In the genomic region with DNA sequence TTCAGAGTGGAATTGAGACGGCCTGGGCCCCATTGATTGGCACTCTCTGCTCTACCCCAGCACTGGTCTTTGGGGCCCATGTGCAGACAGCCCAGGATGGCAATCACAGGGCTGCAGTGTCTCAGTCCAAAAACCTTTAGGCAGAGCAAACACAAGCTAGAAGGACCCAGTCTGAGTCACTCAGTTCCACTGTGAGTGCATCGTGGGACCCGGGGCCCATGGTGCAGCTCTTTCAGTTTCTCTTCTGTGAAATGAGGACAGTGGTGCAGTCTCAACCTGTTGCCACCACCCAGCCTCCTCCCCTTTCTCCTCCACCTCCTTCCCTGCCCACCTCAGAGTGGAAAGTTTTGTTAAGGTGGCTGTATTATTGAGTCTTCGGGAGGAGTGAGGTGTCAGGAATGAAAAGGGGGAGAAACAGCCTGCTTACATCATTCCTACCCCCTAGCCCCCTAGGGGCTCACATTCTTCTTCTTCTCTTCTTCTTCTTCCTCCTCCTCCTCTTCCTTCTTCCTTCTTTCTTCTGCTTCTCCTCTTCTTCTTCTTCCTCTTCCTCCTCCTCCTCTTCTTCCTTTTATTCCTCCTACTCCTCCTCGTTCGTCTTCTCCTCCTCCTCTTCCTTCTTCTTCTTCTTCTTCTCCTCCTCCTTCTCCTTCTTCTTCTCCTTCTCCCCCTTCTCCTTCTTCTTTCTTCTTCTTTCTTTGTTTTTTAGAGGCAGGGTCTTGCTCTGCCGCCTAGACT, we compare ENCODE assay signal across 8 cellular contexts. TPM values are rescaled to one million over a fixed set of nuclear protein-coding genes. Genes with fewer than 3 reads are reported as not detected.
DNase-seq lines count a peak whose midpoint lies in the region; TF ChIP-seq lines count a peak whose summit lies in the region.

No MANE protein-coding gene starts in this region.

- no peak overlapping the region for H3K4ac ChIP-seq in H9 (ENCODE audit: low read depth, low read length)

- no peaks in the 10 kb centered on the region for H3K23me2 ChIP-seq in H9 (ENCODE audit: insufficient read length, low read depth, low read length, poor library complexity, severe bottlenecking)

- H2BK15ac ChIP-seq in H9 (ENCODE audit: low read depth, low read length) = no peak overlapping the region

- no peaks in the 10 kb centered on the region for H3K27me3 ChIP-seq in effector memory CD4-positive, alpha-beta T cell (replicated peaks; ENCODE audit: control insufficient read depth, insufficient read depth, low read length, poor library complexity, severe bottlenecking)
- H3K27me3 ChIP-seq in H9 (ENCODE audit: insufficient read depth, low read length) = no peaks in the 10 kb centered on the region

- no peaks in the 10 kb centered on the region for H3K36me3 ChIP-seq in HEK293 (ENCODE audit: control insufficient read depth in 2 of 2, insufficient read depth in 1 of 2, low read length in 2 of 2)
- H3K36me3 ChIP-seq in effector memory CD4-positive, alpha-beta T cell (ENCODE audit: control insufficient read depth, insufficient read depth, low read length) = no peaks in the 10 kb centered on the region

- TF ChIP-seq CTCF in GM12865 (IDR thresholded peaks at IDR 0.05; ENCODE audit: insufficient read depth, low read depth, low read length, missing control alignments) = no peak
- no peak for TF ChIP-seq CTCF in HEK293 (tag by site-specific recombination; IDR thresholded peaks at IDR 0.05)
- no peak for TF ChIP-seq CTCF in lower leg skin (IDR thresholded peaks at IDR 0.05)
- no peak for TF ChIP-seq CTCF in osteocyte (IDR thresholded peaks at IDR 0.05)
- no peak for TF ChIP-seq CTCF in H9 (conservative IDR thresholded peaks at IDR 0.05)

- POLR2A ChIA-PET in HEK293 (lab: Yijun Ruan, JAX) = interaction anchor here (0.5 kb wide), 1 partner anchor 67 kb away, joined by 5 read pairs; no protein-coding TSS in a partner anchor

- TF ChIP-seq POLR2A in lower leg skin (IDR thresholded peaks at IDR 0.05) = no peak

- H3K14ac ChIP-seq in H9 (ENCODE audit: insufficient read depth, low read length) = no peak overlapping the region

- H3K4me1 ChIP-seq in HEK293 (ENCODE audit: control insufficient read depth, insufficient read depth, low read length) (no peaks in the 10 kb centered on the region), H9 (ENCODE audit: insufficient read depth, low read length) (no peaks in the 10 kb centered on the region)
- H3K4me1 ChIP-seq in effector memory CD4-positive, alpha-beta T cell (ENCODE audit: control insufficient read depth, insufficient read depth, low read length, poor library complexity, severe bottlenecking) = peaks cover 37% of the 10 kb centered on the region

- no peak overlapping the region for H3T11ph ChIP-seq in H9 (ENCODE audit: low read length)

- 64 to 73% methylated on average over 7 of the region's 7 CpGs for WGBS in lower leg skin, 2 donors
- WGBS in H9 (ENCODE audit: extremely low coverage, insufficient read length, low lambda C conversion rate) = 100% methylated on average over 2 of the region's 7 CpGs

- no peaks in the 10 kb centered on the region for H4K20me1 ChIP-seq in H9 (ENCODE audit: control insufficient read depth, insufficient read depth, insufficient read length)

- peaks cover 9% of the 10 kb centered on the region for H3K9me3 Mint-ChIP-seq in osteocyte (ENCODE audit: unreplicated experiment)
- H3K9me3 Mint-ChIP-seq in H9 = peaks cover 2 to 4% of the 10 kb centered on the region in 2 experiments; a peak in 2 of 5 replicates

- no peak overlapping the region for H2BK12ac ChIP-seq in H9 (ENCODE audit: insufficient read length, low read depth, low read length)

- no peaks in the 10 kb centered on the region for H3K9me3 ChIP-seq in HEK293 (ENCODE audit: control insufficient read depth, insufficient read depth, low read depth, low read length)
- no peaks in the 10 kb centered on the region for H3K9me3 ChIP-seq in effector memory CD4-positive, alpha-beta T cell (ENCODE audit: control insufficient read depth, low read length)
- no peaks in the 10 kb centered on the region for H3K9me3 ChIP-seq in H9 (ENCODE audit: control insufficient read depth, low read depth, low read length)

- no peak overlapping the region for H3K9ac ChIP-seq in H9 (ENCODE audit: extremely low read depth, insufficient read length, low read length)

- H3K56ac ChIP-seq in H9 (ENCODE audit: insufficient read length, low read depth, low read length) = no peak overlapping the region

- H3K36me3 Mint-ChIP-seq in osteocyte (ENCODE audit: unreplicated experiment) = no peaks in the 10 kb centered on the region
- no peaks in the 10 kb centered on the region for H3K36me3 Mint-ChIP-seq in H9 (ENCODE audit: insufficient read depth in 1 of 3, low read depth in 3 of 3)

- H4K8ac ChIP-seq in H9 (replicated peaks; ENCODE audit: insufficient read length, low read depth, low read length) = no peak overlapping the region

- H3K79me2 ChIP-seq in H9 (ENCODE audit: insufficient read depth, low read length) = no peaks in the 10 kb centered on the region

- intact Hi-C loops in lower leg skin (cut with DNase I; ENCODE audit: low total_unique reads) = no loop called here

- H3K27ac ChIP-seq in HEK293 (ENCODE audit: extremely low read depth, low read depth, low read length) (no peak overlapping the region), H9 (ENCODE audit: insufficient read length, low read depth, low read length) (no peak overlapping the region)
- peak overlapping the region; percentile 36 for H3K27ac ChIP-seq in effector memory CD4-positive, alpha-beta T cell (ENCODE audit: insufficient read depth, low read length, poor library complexity, severe bottlenecking)

- H2AFZ ChIP-seq in H9 (ENCODE audit: low read length) = no peak overlapping the region

- no peak overlapping the region for H3K18ac ChIP-seq in H9 (ENCODE audit: insufficient read length, low read depth, low read length)

- no peak overlapping the region for H2BK120ac ChIP-seq in H9 (ENCODE audit: low read depth, low read length, poor library complexity, severe bottlenecking)

- H4K5ac ChIP-seq in H9 (ENCODE audit: insufficient read length, low read depth, low read length) = no peak overlapping the region

- H2BK20ac ChIP-seq in H9 (ENCODE audit: low read depth, low read length, poor library complexity, severe bottlenecking) = no peak overlapping the region

- H3K27me3 Mint-ChIP-seq in osteocyte (ENCODE audit: unreplicated experiment) (peaks cover 57% of the 10 kb centered on the region), H9 (ENCODE audit: low read depth) (peaks cover 8% of the 10 kb centered on the region)

- H3K4me3 Mint-ChIP-seq in osteocyte (ENCODE audit: unreplicated experiment) = no peak overlapping the region
- H3K4me3 Mint-ChIP-seq in H9 = no peak overlapping the region

- H4K91ac ChIP-seq in H9 (ENCODE audit: insufficient read length, low read depth, low read length) = no peak overlapping the region

- no peak overlapping the region for H2AK5ac ChIP-seq in H9 (ENCODE audit: insufficient read length, low read length)

- H3K4me3 ChIP-seq in GM12865 (ENCODE audit: low read depth, low read length) (no peak overlapping the region), HEK293 (ENCODE audit: low read depth, low read length) (no peak overlapping the region), lower leg skin (ENCODE audit: low read depth, poor library complexity, severe bottlenecking) (no peak overlapping the region)
- peak overlapping the region; percentile 27 for H3K4me3 ChIP-seq in effector memory CD4-positive, alpha-beta T cell (ENCODE audit: insufficient read depth, low read depth, low read length, poor library complexity, severe bottlenecking)

- DNase-seq in GM12865 (ENCODE audit: low read depth) (peak; percentile 79), T-helper 2 cell (peak in 3 of 5 experiments; percentile 70 to 88 (median 71)), lower leg skin (ENCODE audit: low spot score in 2 of 2) (no peak), osteocyte (ENCODE audit: extremely low spot score, unreplicated experiment) (no peak), H9 (no peak), NCI-H2029 (lab: John Stamatoyannopoulos, UW) (no peak)
- DNase-seq in effector memory CD4-positive, alpha-beta T cell = peak; percentile 31 to 44 (median 39)

- H3K27ac Mint-ChIP-seq in osteocyte (ENCODE audit: unreplicated experiment) = no peak overlapping the region
- peak overlapping the region in 1 of 3 experiments; percentile 31; a peak in 1 of 7 replicates for H3K27ac Mint-ChIP-seq in H9

- no peak overlapping the region for H3K4me2 ChIP-seq in H9 (ENCODE audit: insufficient read depth, insufficient read length, low read length)

- CTCF ChIA-PET in HEK293 (lab: Yijun Ruan, JAX) = interaction anchor here (0.6 to 3.0 kb wide), 2 partner anchors 88 to 146 kb away, joined by 3 to 10 read pairs; no protein-coding TSS in a partner anchor

- no peak overlapping the region for H3K23ac ChIP-seq in H9 (ENCODE audit: insufficient read length, low read depth, low read length)

- no peaks in the 10 kb centered on the region for H3K79me1 ChIP-seq in H9 (ENCODE audit: insufficient read depth, low read depth, low read length, poor library complexity, severe bottlenecking)

- H2BK5ac ChIP-seq in H9 (ENCODE audit: insufficient read length, low read length) = no peak overlapping the region

- no peaks in the 10 kb centered on the region for H3K4me1 Mint-ChIP-seq in osteocyte (ENCODE audit: unreplicated experiment)
- peaks cover 4 to 9% of the 10 kb centered on the region in 2 experiments; a peak in 3 of 4 replicates for H3K4me1 Mint-ChIP-seq in H9

TF ChIP-seq in HEK293, 187 proteins besides CTCF, POLR2A, EP300 and RAD21:
- no peak for TF ChIP-seq IKZF3 (tag by site-specific recombination; IDR thresholded peaks at IDR 0.05)
- TF ChIP-seq ZBTB17 (tag by site-specific recombination; IDR thresholded peaks at IDR 0.05) = no peak
- TF ChIP-seq ZNF423 (tag by site-specific recombination; IDR thresholded peaks at IDR 0.05) = no peak
- TF ChIP-seq ZNF416 (tag by site-specific recombination; IDR thresholded peaks at IDR 0.05) = no peak
- no peak for TF ChIP-seq ZNF174 (tag by site-specific recombination; IDR thresholded peaks at IDR 0.05)
- TF ChIP-seq, protein P1, sequence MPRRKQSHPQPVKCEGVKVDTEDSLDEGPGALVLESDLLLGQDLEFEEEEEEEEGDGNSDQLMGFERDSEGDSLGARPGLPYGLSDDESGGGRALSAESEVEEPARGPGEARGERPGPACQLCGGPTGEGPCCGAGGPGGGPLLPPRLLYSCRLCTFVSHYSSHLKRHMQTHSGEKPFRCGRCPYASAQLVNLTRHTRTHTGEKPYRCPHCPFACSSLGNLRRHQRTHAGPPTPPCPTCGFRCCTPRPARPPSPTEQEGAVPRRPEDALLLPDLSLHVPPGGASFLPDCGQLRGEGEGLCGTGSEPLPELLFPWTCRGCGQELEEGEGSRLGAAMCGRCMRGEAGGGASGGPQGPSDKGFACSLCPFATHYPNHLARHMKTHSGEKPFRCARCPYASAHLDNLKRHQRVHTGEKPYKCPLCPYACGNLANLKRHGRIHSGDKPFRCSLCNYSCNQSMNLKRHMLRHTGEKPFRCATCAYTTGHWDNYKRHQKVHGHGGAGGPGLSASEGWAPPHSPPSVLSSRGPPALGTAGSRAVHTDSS (tag by site-specific recombination; IDR thresholded peaks at IDR 0.05) = peak; percentile 70
- no peak for TF ChIP-seq ZNF146 (tag by site-specific recombination; IDR thresholded peaks at IDR 0.05)
- TF ChIP-seq ZNF76 (tag by site-specific recombination; IDR thresholded peaks at IDR 0.05; ENCODE audit: borderline replicate concordance, low read depth) = no peak
TF ChIP-seq in HEK293: peak in this region for 1.

RNA-seq across cellular contexts. Expression of a gene that starts 19.5 kb away (rescaled TPM):
- total RNA-seq in lower leg skin = under 1 TPM in 2 of 4 donors, not detected in 2; 0.17 to 0.68 TPM
- total RNA-seq in osteocyte = 0.24 TPM in 1 of 2 replicates, not detected in the other
- total RNA-seq in H9 (2021) = 20.0 and 22.3 TPM in 2 replicates

Comparison
In these comparisons a context has a peak if more than half of its experiments do, and no peak if none do; other contexts are left out.
1. DNase-seq: peak in GM12865 (single experiment), T-helper 2 cell (3 of 5) and effector memory CD4-positive, alpha-beta T cell (3 of 3); none in lower leg skin (0 of 2), osteocyte (single experiment), H9 (single experiment) and NCI-H2029 (single experiment).
2. RNA of a gene that starts 19.5 kb away (total RNA-seq): 20.0 to 22.3 TPM in H9; 0.24 TPM in osteocyte and 0.17 to 0.68 TPM in lower leg skin; every median in the first group is over 10 times any median in the second.